18 cellular contexts compared by ENCODE assay signal in genomic region chr10:124564881-124565280, GRCh38.
DNase-seq lines count a peak whose midpoint lies in the region; ATAC-seq and TF ChIP-seq lines count a peak whose summit lies in the region.
"Had no signal": no experiment of that assay in that cellular context is flagged by ENCODE, and none has a peak within 500 bp of the region (broad histone marks: within the 10 kb centered on the region; RNA-seq: fewer than 3 reads in every experiment).

No MANE protein-coding gene starts in this region.

- no peaks in the 10 kb centered on the region for H3K9me2 ChIP-seq in PC-3 (replicated peaks; ENCODE audit: low read length)

- H3K4me2 ChIP-seq in PC-3 (ENCODE audit: low read length) = no peak overlapping the region

- H3K36me3 ChIP-seq in PC-3 (ENCODE audit: low read depth, low read length) = no peaks in the 10 kb centered on the region

- H3F3A ChIP-seq in PC-3 (ENCODE audit: low read length, unreplicated experiment) = no peaks in the 10 kb centered on the region

- H3K27me3 ChIP-seq in dorsolateral prefrontal cortex = no peaks in the 10 kb centered on the region
- no peaks in the 10 kb centered on the region for H3K27me3 ChIP-seq in PC-3 (ENCODE audit: low read length)

- DNase-seq in left cardiac atrium (peak; percentile 6), Right ventricle myocardium superior (no peak), dorsolateral prefrontal cortex (peak in 2 of 10 donors; percentile 32 to 42), occipital lobe (lab: John Stamatoyannopoulos, UW) (peak; percentile 10), hypothalamus (lab: John Stamatoyannopoulos, UW) (no peak), PC-3 (no peak)
- DNase-seq in activated naive CD4-positive, alpha-beta T cell treated with anti-CD3 and anti-CD28 coated beads, Interleukin-2, amount 50 U/mL, for 72 hours (ENCODE audit: low spot score in 2 of 2) = no peak
- DNase-seq: AML-193, DMS79 treated with DMSO at 0.1 percent for 48 hours, HFFc6, NCI-H1105, NCI-H2081 treated with DMSO at 0.1 percent for 48 hours, NCI-H510A treated with DMSO at 0.1 percent for 48 hours, NCI-H82, OCI-M1 had no signal

- no peak overlapping the region for H2AFZ ChIP-seq in PC-3 (ENCODE audit: low read length)

- H3K27ac ChIP-seq in dorsolateral prefrontal cortex (peak overlapping the region in 46 of 59 donors; percentile 4 to 96 (median 52)), temporal lobe (ENCODE audit: low read depth, low read length) (peak overlapping the region; percentile 67), PC-3 (ENCODE audit: low read length) (no peak overlapping the region)
- H3K27ac ChIP-seq: 22Rv1 had no signal

- H3K9me3 Mint-ChIP-seq in activated naive CD4-positive, alpha-beta T cell treated with anti-CD3 and anti-CD28 coated beads, Interleukin-2, amount 50 U/mL, for 72 hours = peaks cover 0 to 5% of the 10 kb centered on the region in 2 donors
- H3K9me3 Mint-ChIP-seq: HFFc6 had no signal

- no peaks in the 10 kb centered on the region for H3K79me2 ChIP-seq in PC-3 (ENCODE audit: low read length)

- no peak for ATAC-seq in left cardiac atrium
- no peak for ATAC-seq in Right ventricle myocardium superior (ENCODE audit: poor library complexity)
- no peak for ATAC-seq in activated naive CD4-positive, alpha-beta T cell treated with anti-CD3 and anti-CD28 coated beads, Interleukin-2, amount 50 U/mL, for 72 hours
- ATAC-seq in PC-3 = no peak

- POLR2A ChIA-PET in PC-3 (lab: Charles Lee; ENCODE audit: unreplicated experiment) = no interaction called here

- no peaks in the 10 kb centered on the region for H4K20me1 ChIP-seq in PC-3 (ENCODE audit: low read length)

- no TSS peak for BruUV-seq in PC-3 (replicated peaks; lab: Mats Ljungman, UMichigan)

- TF ChIP-seq CTCF in dorsolateral prefrontal cortex (IDR thresholded peaks at IDR 0.05 in 54 of 56, conservative IDR thresholded peaks at IDR 0.05 in 2 of 56; ENCODE audit: low read depth in 1 of 56, partially characterized antibody in 56 of 56) = no peak
- TF ChIP-seq CTCF in PC-3 (conservative IDR thresholded peaks at IDR 0.05; ENCODE audit: low read depth, low read length) = no peak

- H3K4me1 ChIP-seq in PC-3 (ENCODE audit: insufficient read depth, low read length) = no peaks in the 10 kb centered on the region

- H3K9ac ChIP-seq in PC-3 (ENCODE audit: low read length) = no peak overlapping the region

- H3K9me3 ChIP-seq in PC-3 (ENCODE audit: low read length) = no peaks in the 10 kb centered on the region

- intact Hi-C loops in left cardiac atrium (cut with DNase I) (loop anchor here in 1 of 2 donors (5.0 kb wide), 1 partner anchor 57 kb away; no protein-coding TSS in a partner anchor), Right ventricle myocardium superior (cut with DNase I) (no loop called here), dorsolateral prefrontal cortex (cut with DNase I) (no loop called here), PC-3 (cut with micrococcal nuclease) (no loop called here)

- CTCF ChIA-PET in PC-3 (lab: Charles Lee) = no interaction called here

- H3K4me3 ChIP-seq in dorsolateral prefrontal cortex = no peak overlapping the region
- H3K4me3 ChIP-seq in PC-3 (ENCODE audit: low read length) = no peak overlapping the region
- H3K4me3 ChIP-seq: K562 had no signal

- H3K27ac Mint-ChIP-seq in activated naive CD4-positive, alpha-beta T cell treated with anti-CD3 and anti-CD28 coated beads, Interleukin-2, amount 50 U/mL, for 72 hours = no peak overlapping the region
- H3K27ac Mint-ChIP-seq: HFFc6 had no signal

- H3K36me3 Mint-ChIP-seq in activated naive CD4-positive, alpha-beta T cell treated with anti-CD3 and anti-CD28 coated beads, Interleukin-2, amount 50 U/mL, for 72 hours = no peaks in the 10 kb centered on the region

Comparison
In these comparisons a context has a peak if more than half of its experiments do, and no peak if none do; other contexts are left out.
1. DNase-seq: peak in left cardiac atrium (single experiment) and occipital lobe (single experiment); none in Right ventricle myocardium superior (single experiment), activated naive CD4-positive, alpha-beta T cell treated with anti-CD3 and anti-CD28 coated beads, Interleukin-2, amount 50 U/mL, for 72 hours (0 of 2), hypothalamus (0 of 51) and PC-3 (single experiment).